ENCODE assay signal across 8 cellular contexts in the genomic region with DNA sequence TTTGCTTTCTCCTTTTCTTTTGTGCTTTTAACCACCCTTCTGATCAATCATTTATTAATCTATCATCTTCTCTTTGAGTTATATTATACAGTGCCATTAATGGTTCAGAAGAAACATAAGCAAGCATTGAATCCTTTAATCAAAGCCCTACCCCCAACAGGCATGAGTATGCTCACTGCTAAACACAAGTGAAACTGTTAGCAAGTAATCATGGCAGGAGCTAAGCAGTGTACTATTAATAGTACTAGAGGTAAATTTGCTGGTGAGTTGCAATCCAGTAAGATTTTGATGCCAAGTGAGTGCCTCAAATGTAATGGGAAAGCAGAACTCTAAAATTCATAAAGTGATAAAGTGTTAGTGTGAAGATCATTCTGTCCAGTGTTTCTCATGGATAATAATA. TPM values are rescaled to one million over a fixed set of nuclear protein-coding genes. Genes with fewer than 3 reads are reported as not detected.
A peak's percentile ranks its signal among the peaks of the same experiment; 100 is the strongest.
DNase-seq lines count a peak whose midpoint lies in the region; ATAC-seq, FAIRE-seq and TF ChIP-seq lines count a peak whose summit lies in the region.

No MANE protein-coding gene starts in this region.

- peaks cover 22% of the 10 kb centered on the region for H3K36me3 Mint-ChIP-seq in T-cell

- no peak for DNase-seq in T-cell
- no peak for DNase-seq in pancreas
- DNase-seq in pons (ENCODE audit: low spot score) = no peak
- DNase-seq in SK-N-SH = no peak
- DNase-seq in central memory CD4-positive, alpha-beta T cell = no peak
- DNase-seq in amygdala (lab: John Stamatoyannopoulos, UW) = no peak

- H3K4me1 ChIP-seq in pancreas (peaks cover 56 to 80% (median 73%) of the 10 kb centered on the region in 3 donors), SK-N-SH (ENCODE audit: control insufficient read depth in 1 of 2, insufficient read depth in 2 of 2, low read depth in 1 of 2, low read length in 1 of 2) (peaks cover 33 to 38% of the 10 kb centered on the region in 2 experiments; a peak in 3 of 4 replicates)

- TF ChIP-seq CTCF in pancreas (IDR thresholded peaks at IDR 0.05) (no peak), SK-N-SH (IDR thresholded peaks at IDR 0.05) (no peak)

- intact Hi-C loops in pancreas (cut with DNase I) = loop anchor here in 1 of 3 donors (10.0 kb wide), 1 partner anchor 51 kb away; no protein-coding TSS in a partner anchor

- H3K4me3 ChIP-seq in pancreas (no peak overlapping the region), SK-N-SH (ENCODE audit: low read depth in 2 of 2, low read length in 1 of 2) (no peak overlapping the region)

- no peak for TF ChIP-seq EP300 in SK-N-SH (IDR thresholded peaks at IDR 0.05; ENCODE audit: borderline replicate concordance in 1 of 2, low read depth in 1 of 2, low read length in 1 of 2)

- H3K27me3 ChIP-seq in pancreas = no peaks in the 10 kb centered on the region
- no peaks in the 10 kb centered on the region for H3K27me3 ChIP-seq in SK-N-SH (ENCODE audit: insufficient read depth)

- peaks cover 27% of the 10 kb centered on the region; the same call in 1 of the 2 replicates for H3K79me2 ChIP-seq in SK-N-SH (ENCODE audit: insufficient read depth)

- peak overlapping the region; percentile 42 to 60 for H3K27ac Mint-ChIP-seq in T-cell

- no peak for FAIRE-seq in pancreas (lab: Jason Lieb, UNC)

- H3K9me2 ChIP-seq in SK-N-SH = no peaks in the 10 kb centered on the region

- no peak overlapping the region for H3K9ac ChIP-seq in SK-N-SH

- H3K9me3 ChIP-seq in pancreas = no peaks in the 10 kb centered on the region
- H3K9me3 ChIP-seq in SK-N-SH = no peaks in the 10 kb centered on the region

- no peaks in the 10 kb centered on the region for H4K20me1 ChIP-seq in SK-N-SH (ENCODE audit: insufficient read depth)

- no peak for TF ChIP-seq RAD21 in SK-N-SH (IDR thresholded peaks at IDR 0.05; ENCODE audit: low read length)

- H3K4me3 Mint-ChIP-seq in T-cell = peak overlapping the region in 1 of 3 donors; percentile 48

- CTCF ChIA-PET in T-cell (lab: Charles Lee) (interaction anchor here in 1 of 2 donors (0.6 kb wide), 1 partner anchor 93 kb away, joined by 4 read pairs; no protein-coding TSS in a partner anchor), SK-N-SH (lab: Yijun Ruan, JAX) (interaction anchor here (0.7 to 1.7 kb wide), 4 partner anchors 24 to 377 kb away, joined by 3 to 6 read pairs (median 6); no protein-coding TSS in a partner anchor)

- no peaks in the 10 kb centered on the region for H3K27me3 Mint-ChIP-seq in T-cell

- H3K4me2 ChIP-seq in SK-N-SH = no peak overlapping the region

- ATAC-seq in GM19035 (IDR thresholded peaks at IDR 0.05; ENCODE audit: unreplicated experiment) = peak; percentile 57
- peak; percentile 45 for ATAC-seq in HG02763 (IDR thresholded peaks at IDR 0.05; ENCODE audit: unreplicated experiment)
- ATAC-seq in T-cell (replicated peaks in 1 of 4) = no peak
- peak; percentile 44 to 61 (median 54) for ATAC-seq in pancreas

- H3K9me3 Mint-ChIP-seq in T-cell = no peaks in the 10 kb centered on the region

- peaks cover 37 to 44% (median 38%) of the 10 kb centered on the region in 3 donors for H3K4me1 Mint-ChIP-seq in T-cell

- H3K27ac ChIP-seq in pancreas (peak overlapping the region; percentile 22 to 91 (median 58)), SK-N-SH (ENCODE audit: low read depth in 2 of 2, low read length in 1 of 2) (no peak overlapping the region)

- H2AFZ ChIP-seq in SK-N-SH (ENCODE audit: low read depth) = no peak overlapping the region

- H3F3A ChIP-seq in SK-N-SH (replicated peaks; ENCODE audit: insufficient read depth) = no peaks in the 10 kb centered on the region

- POLR2A ChIA-PET in T-cell (lab: Charles Lee) (interaction anchor here in 1 of 2 donors (0.5 to 0.8 kb wide), 3 partner anchors 13 to 146 kb away, joined by 3 to 4 read pairs (median 4); no protein-coding TSS in a partner anchor), SK-N-SH (lab: Yijun Ruan, JAX) (no interaction called here)

- H3K36me3 ChIP-seq in pancreas = no peaks in the 10 kb centered on the region
- H3K36me3 ChIP-seq in SK-N-SH (replicated peaks in 1 of 2; ENCODE audit: control insufficient read depth in 1 of 2, insufficient read depth in 2 of 2, low read length in 1 of 2) = peaks cover 0 to 9% of the 10 kb centered on the region in 2 experiments

TF ChIP-seq in SK-N-SH, 30 proteins besides CTCF, POLR2A, EP300 and RAD21:
- TF ChIP-seq NFIC (IDR thresholded peaks at IDR 0.05; ENCODE audit: borderline replicate concordance) (no peak), FOXM1 (IDR thresholded peaks at IDR 0.05; ENCODE audit: low read depth) (no peak), ELF1 (IDR thresholded peaks at IDR 0.05) (no peak), RXRA (IDR thresholded peaks at IDR 0.05; ENCODE audit: borderline replicate concordance, low read depth) (no peak), TEAD4 (IDR thresholded peaks at IDR 0.05; ENCODE audit: borderline replicate concordance, insufficient read depth) (no peak)
- TF ChIP-seq, protein P1, sequence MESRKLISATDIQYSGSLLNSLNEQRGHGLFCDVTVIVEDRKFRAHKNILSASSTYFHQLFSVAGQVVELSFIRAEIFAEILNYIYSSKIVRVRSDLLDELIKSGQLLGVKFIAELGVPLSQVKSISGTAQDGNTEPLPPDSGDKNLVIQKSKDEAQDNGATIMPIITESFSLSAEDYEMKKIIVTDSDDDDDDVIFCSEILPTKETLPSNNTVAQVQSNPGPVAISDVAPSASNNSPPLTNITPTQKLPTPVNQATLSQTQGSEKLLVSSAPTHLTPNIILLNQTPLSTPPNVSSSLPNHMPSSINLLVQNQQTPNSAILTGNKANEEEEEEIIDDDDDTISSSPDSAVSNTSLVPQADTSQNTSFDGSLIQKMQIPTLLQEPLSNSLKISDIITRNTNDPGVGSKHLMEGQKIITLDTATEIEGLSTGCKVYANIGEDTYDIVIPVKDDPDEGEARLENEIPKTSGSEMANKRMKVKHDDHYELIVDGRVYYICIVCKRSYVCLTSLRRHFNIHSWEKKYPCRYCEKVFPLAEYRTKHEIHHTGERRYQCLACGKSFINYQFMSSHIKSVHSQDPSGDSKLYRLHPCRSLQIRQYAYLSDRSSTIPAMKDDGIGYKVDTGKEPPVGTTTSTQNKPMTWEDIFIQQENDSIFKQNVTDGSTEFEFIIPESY (IDR thresholded peaks at IDR 0.05; ENCODE audit: borderline replicate concordance, low read depth) = no peak
- TF ChIP-seq, protein P2, sequence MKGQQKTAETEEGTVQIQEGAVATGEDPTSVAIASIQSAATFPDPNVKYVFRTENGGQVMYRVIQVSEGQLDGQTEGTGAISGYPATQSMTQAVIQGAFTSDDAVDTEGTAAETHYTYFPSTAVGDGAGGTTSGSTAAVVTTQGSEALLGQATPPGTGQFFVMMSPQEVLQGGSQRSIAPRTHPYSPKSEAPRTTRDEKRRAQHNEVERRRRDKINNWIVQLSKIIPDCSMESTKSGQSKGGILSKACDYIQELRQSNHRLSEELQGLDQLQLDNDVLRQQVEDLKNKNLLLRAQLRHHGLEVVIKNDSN (IDR thresholded peaks at IDR 0.05; ENCODE audit: borderline replicate concordance, low read depth) = no peak

RNA-seq across cellular contexts. Expression of a gene that starts 57.2 kb away (rescaled TPM):
- total RNA-seq in T-cell (10 to 100 TPM in 3 of 5 donors, 1 to 10 TPM in 2; 6.7 to 11.1 (median 10.7) TPM), pancreas (10 to 100 TPM; 13.6 to 28.2 (median 16.6) TPM)
- polyA plus RNA-seq in pancreas (1 to 10 TPM; 5.4 to 6.3 TPM), SK-N-SH (2012; rRNA removed) (0.97 and 1.6 TPM in 2 replicates)
- polyA plus RNA-seq in SK-N-SH (2012; cell fraction: cytosol; rRNA removed) = 1.2 and 1.8 TPM in 2 replicates
- polyA plus RNA-seq in SK-N-SH (2012; cell fraction: nucleus; rRNA removed) = 1.5 and 2.4 TPM in 2 replicates

Comparison
In these comparisons a context has a peak if more than half of its experiments do, and no peak if none do; other contexts are left out.
1. ATAC-seq: peak in GM19035 (single experiment), HG02763 (single experiment) and pancreas (4 of 4); none in T-cell (0 of 4).
2. H3K27ac ChIP-seq: peak in pancreas (4 of 4); none in SK-N-SH (0 of 2).